ENCODE assay signal across 11 cellular contexts in genomic region chr12:50542448-50542847, GRCh38. TPM values are rescaled to one million over a fixed set of nuclear protein-coding genes. Genes with fewer than 3 reads are reported as not detected.
DNase-seq lines count a peak whose midpoint lies in the region; ATAC-seq and TF ChIP-seq lines count a peak whose summit lies in the region.
"Had no signal": no experiment of that assay in that cellular context is flagged by ENCODE, and none has a peak within 500 bp of the region (broad histone marks: within the 10 kb centered on the region; RNA-seq: fewer than 3 reads in every experiment).

No MANE protein-coding gene starts in this region.

- POLR2A ChIA-PET in PC-3 (lab: Charles Lee; ENCODE audit: unreplicated experiment): interaction anchor here (0.6 kb wide), 3 partner anchors 26 to 136 kb away, joined by 3 to 4 read pairs (median 4); no protein-coding TSS in a partner anchor

- H3K9me3 ChIP-seq in PC-3 (ENCODE audit: low read length) (no peaks in the 10 kb centered on the region), colonic mucosa (no peaks in the 10 kb centered on the region), spleen (no peaks in the 10 kb centered on the region)

- intact Hi-C loops in PC-3 (cut with micrococcal nuclease): loop anchor here (2.0 kb wide), 1 partner anchor 14 kb away; no protein-coding TSS in a partner anchor
- intact Hi-C loops in colonic mucosa (cut with DNase I): no loop called here
- intact Hi-C loops in spleen (cut with DNase I; ENCODE audit: low total_unique reads): no loop called here

- TF ChIP-seq CTCF in PC-3 (conservative IDR thresholded peaks at IDR 0.05; ENCODE audit: low read depth, low read length): no peak
- no peak for TF ChIP-seq CTCF in colonic mucosa (IDR thresholded peaks at IDR 0.05)
- no peak for TF ChIP-seq CTCF in spleen (IDR thresholded peaks at IDR 0.05 in 8 of 11, conservative IDR thresholded peaks at IDR 0.05 in 3 of 11)

- H3K4me3 Mint-ChIP-seq in stimulated activated memory B cell treated with anti-CD40 and anti-IgM and Interleukin-4, amounts not matched to agents 10 μg/mL and 1 μg/mL and 100 μg/mL, for 72 hours: no peak overlapping the region
- H3K4me3 Mint-ChIP-seq: mesothelial cell of epicardium had no signal

- DNase-seq in activated T-cell treated with anti-CD3 and anti-CD28 coated beads for 24 hours (ENCODE audit: low read depth) (peak; percentile 33), PC-3 (peak; percentile 93), colonic mucosa (no peak), spleen (no peak)
- DNase-seq in activated T-cell treated with anti-CD3 and anti-CD28 coated beads, Interleukin-2, amount 50 U/mL, for 48 hours: no peak
- DNase-seq: DMS79; stimulated activated CD8-positive, alpha-beta memory T cell treated with anti-CD3 and anti-CD28 coated beads, Interleukin-4, amount 100 ng/mL, for 48 hours had no signal

- H3K4me2 ChIP-seq in PC-3 (ENCODE audit: low read length): peak overlapping the region; percentile 56

- H3K27ac Mint-ChIP-seq in stimulated activated memory B cell treated with anti-CD40 and anti-IgM and Interleukin-4, amounts not matched to agents 10 μg/mL and 1 μg/mL and 100 μg/mL, for 72 hours: no peak overlapping the region
- H3K27ac Mint-ChIP-seq: mesothelial cell of epicardium had no signal

- H3K9ac ChIP-seq in PC-3 (ENCODE audit: low read length): peak overlapping the region; percentile 70
- no peak overlapping the region for H3K9ac ChIP-seq in colonic mucosa (ENCODE audit: low read depth in 2 of 2, low read length in 2 of 2)

- no peaks in the 10 kb centered on the region for H3K9me3 Mint-ChIP-seq in stimulated activated memory B cell treated with anti-CD40 and anti-IgM and Interleukin-4, amounts not matched to agents 10 μg/mL and 1 μg/mL and 100 μg/mL, for 72 hours
- H3K9me3 Mint-ChIP-seq: mesothelial cell of epicardium had no signal

- peaks cover 50% of the 10 kb centered on the region for H3K4me1 Mint-ChIP-seq in stimulated activated memory B cell treated with anti-CD40 and anti-IgM and Interleukin-4, amounts not matched to agents 10 μg/mL and 1 μg/mL and 100 μg/mL, for 72 hours

- H3K27me3 Mint-ChIP-seq in stimulated activated memory B cell treated with anti-CD40 and anti-IgM and Interleukin-4, amounts not matched to agents 10 μg/mL and 1 μg/mL and 100 μg/mL, for 72 hours: no peaks in the 10 kb centered on the region

- H3K4me1 ChIP-seq in PC-3 (ENCODE audit: insufficient read depth, low read length) (peaks cover 62% of the 10 kb centered on the region), colonic mucosa (peaks cover 8% of the 10 kb centered on the region), spleen (peaks cover 14 to 76% (median 48%) of the 10 kb centered on the region in 6 donors)

- BruUV-seq in PC-3 (replicated peaks; lab: Mats Ljungman, UMichigan): no TSS peak

- no peaks in the 10 kb centered on the region for H3K9me2 ChIP-seq in PC-3 (replicated peaks; ENCODE audit: low read length)

- H3K27ac ChIP-seq in PC-3 (ENCODE audit: low read length): peak overlapping the region; percentile 95
- H3K27ac ChIP-seq in colonic mucosa: peak overlapping the region; percentile 56
- H3K27ac ChIP-seq in spleen: peak overlapping the region in 1 of 8 donors; percentile 59

- no peak for TF ChIP-seq POLR2A in spleen (IDR thresholded peaks at IDR 0.05)

- H3F3A ChIP-seq in PC-3 (ENCODE audit: low read length, unreplicated experiment): peaks cover 5% of the 10 kb centered on the region

- H2AFZ ChIP-seq in PC-3 (ENCODE audit: low read length): no peak overlapping the region

- CTCF ChIA-PET in PC-3 (lab: Charles Lee): no interaction called here

- ATAC-seq in PC-3: peak; percentile 89
- ATAC-seq in stimulated activated memory B cell treated with anti-CD40 and anti-IgM and Interleukin-4, amounts not matched to agents 10 μg/mL and 1 μg/mL and 100 μg/mL, for 72 hours: peak; percentile 59
- no peak for ATAC-seq in GM21619 (IDR thresholded peaks at IDR 0.05; ENCODE audit: unreplicated experiment)
- no peak for ATAC-seq in HG02852 (IDR thresholded peaks at IDR 0.05; ENCODE audit: unreplicated experiment)

- peaks cover 11% of the 10 kb centered on the region for H3K36me3 ChIP-seq in PC-3 (ENCODE audit: low read depth, low read length)
- H3K36me3 ChIP-seq in colonic mucosa: no peaks in the 10 kb centered on the region
- peaks cover 0 to 12% (median 0%) of the 10 kb centered on the region in 6 donors for H3K36me3 ChIP-seq in spleen

- H3K4me3 ChIP-seq in PC-3 (ENCODE audit: low read length) (no peak overlapping the region), colonic mucosa (no peak overlapping the region), spleen (no peak overlapping the region)

- H3K79me2 ChIP-seq in PC-3 (ENCODE audit: low read length): peaks cover 87% of the 10 kb centered on the region

- no peaks in the 10 kb centered on the region for H3K36me3 Mint-ChIP-seq in stimulated activated memory B cell treated with anti-CD40 and anti-IgM and Interleukin-4, amounts not matched to agents 10 μg/mL and 1 μg/mL and 100 μg/mL, for 72 hours

- WGBS in spleen, 5 donors: 63 to 86% (median 79%) methylated on average over 1 of the region's 1 CpG

- no peaks in the 10 kb centered on the region for H4K20me1 ChIP-seq in PC-3 (ENCODE audit: low read length)

- H3K27me3 ChIP-seq in PC-3 (ENCODE audit: low read length): no peaks in the 10 kb centered on the region
- H3K27me3 ChIP-seq in colonic mucosa: no peaks in the 10 kb centered on the region
- no peaks in the 10 kb centered on the region for H3K27me3 ChIP-seq in spleen (replicated peaks in 1 of 7)

RNA-seq across cellular contexts. Expression of gene DIP2B, which starts 37.7 kb away (rescaled TPM):
- total RNA-seq in PC-3 (2014; rRNA removed) (36.3 and 39.6 TPM in 2 replicates), colonic mucosa (10 to 100 TPM; 34.3 to 36.8 TPM), spleen (10 to 100 TPM; 46.2 to 96.4 (median 77.7) TPM)
- polyA plus RNA-seq in spleen: 10 to 100 TPM in 1 of 3 donors, 1 to 10 TPM in 2; 5.6 to 10.5 (median 7.0) TPM

Comparison
In these comparisons a context has a peak if more than half of its experiments do, and no peak if none do; other contexts are left out.
1. DNase-seq: peak in activated T-cell treated with anti-CD3 and anti-CD28 coated beads for 24 hours (single experiment) and PC-3 (single experiment); none in activated T-cell treated with anti-CD3 and anti-CD28 coated beads, Interleukin-2, amount 50 U/mL, for 48 hours (0 of 2), colonic mucosa (single experiment) and spleen (single experiment).
2. ATAC-seq: peak in PC-3 (single experiment) and stimulated activated memory B cell treated with anti-CD40 and anti-IgM and Interleukin-4, amounts not matched to agents 10 μg/mL and 1 μg/mL and 100 μg/mL, for 72 hours (single experiment); none in GM21619 (single experiment) and HG02852 (single experiment).